ENCODE assay signal across 20 cellular contexts in the genomic region with DNA sequence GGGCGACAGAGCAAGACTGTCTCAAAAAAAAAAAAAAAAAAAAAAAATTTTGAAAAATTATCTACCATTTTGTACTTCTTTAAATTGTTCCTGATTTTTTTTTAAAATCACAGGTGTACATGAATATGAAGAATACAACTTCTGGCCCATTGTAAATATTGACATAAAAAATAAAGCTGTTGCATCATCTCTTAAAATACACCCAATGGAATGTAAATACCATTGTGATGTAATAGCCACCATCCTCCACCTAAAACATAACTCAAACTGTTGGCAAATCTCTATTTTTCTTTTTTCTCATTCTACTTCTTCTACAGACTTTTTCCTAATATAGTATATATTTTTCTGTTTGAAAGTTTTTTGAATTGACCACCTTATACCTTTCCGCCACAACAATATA.
DNase-seq lines count a peak whose midpoint lies in the region; ATAC-seq, FAIRE-seq and TF ChIP-seq lines count a peak whose summit lies in the region.
"Had no signal": no experiment of that assay in that cellular context is flagged by ENCODE, and none has a peak within 500 bp of the region (broad histone marks: within the 10 kb centered on the region; RNA-seq: fewer than 3 reads in every experiment).

No MANE protein-coding gene starts in this region.

- H3K4me1 ChIP-seq in A549, result peaks cover 23% of the 10 kb centered on the region

- POLR2A ChIA-PET in A549 (lab: Yijun Ruan, JAX), result interaction anchor here (0.7 kb wide), 1 partner anchor 155 kb away, joined by 3 read pairs; a partner anchor contains a TSS

- CTCF ChIA-PET in A549 (lab: Yijun Ruan, JAX), result interaction anchor here (0.7 to 10.2 kb wide), 4 partner anchors 50 to 781 kb away, joined by 3 to 243 read pairs (median 4); no protein-coding TSS in a partner anchor

- TF ChIP-seq RAD21 in A549 (conservative IDR thresholded peaks at IDR 0.05 in 1 of 2, IDR thresholded peaks at IDR 0.05 in 1 of 2) (peak in 1 of 2 experiments; percentile 30; a peak in 1 of 5 replicates), Ishikawa (IDR thresholded peaks at IDR 0.05; ENCODE audit: low read depth) (no peak)

- DNase-seq in A549 (ENCODE audit: low read depth in 1 of 2, low spot score in 1 of 2) (peak in 1 of 2 experiments; percentile 47), amniotic epithelial cell (ENCODE audit: low read depth) (peak; percentile 67), iris pigment epithelial cell (ENCODE audit: low read depth) (peak; percentile 38), AG08396 (ENCODE audit: low spot score) (no peak), NCI-H128 (lab: John Stamatoyannopoulos, UW; ENCODE audit: unreplicated experiment) (no peak), COR-L47 (lab: John Stamatoyannopoulos, UW) (no peak), C1 segment of cervical spinal cord (lab: John Stamatoyannopoulos, UW) (no peak)
- DNase-seq: Calu3; CD4-positive, alpha-beta memory T cell; NCI-H1436 treated with DMSO at 0.1 percent for 48 hours; NCI-H2081; NCI-H2171 treated with DMSO at 0.1 percent for 48 hours; NCI-H446 treated with DMSO at 0.1 percent for 48 hours; SIG-M5 had no signal

- no peak for TF ChIP-seq POLR2A in A549 (IDR thresholded peaks at IDR 0.05; ENCODE audit: low read length)

- 76% methylated on average over 2 of the region's 2 CpGs for WGBS in A549 (ENCODE audit: missing lambda C conversion rate)

- peak overlapping the region; percentile 25 for H3K4me2 ChIP-seq in A549

- no peaks in the 10 kb centered on the region for H3K9me3 ChIP-seq in A549

- peak overlapping the region in 1 of 2 experiments; percentile 59; a peak in 3 of 6 replicates for H3K27ac ChIP-seq in A549
- H3K27ac ChIP-seq: 22Rv1 had no signal

- TF ChIP-seq CTCF in A549 (IDR thresholded peaks at IDR 0.05), result no peak

- no peak overlapping the region for H3K4me3 ChIP-seq in A549

- TF ChIP-seq EP300 in A549 (IDR thresholded peaks at IDR 0.05), result peak in 1 of 2 experiments; percentile 54; a peak in 1 of 5 replicates
- no peak for TF ChIP-seq EP300 in Ishikawa (IDR thresholded peaks at IDR 0.05; ENCODE audit: borderline replicate concordance)

- no peak for ATAC-seq in A549
- ATAC-seq: HCT116 had no signal

- FAIRE-seq in A549 (lab: Jason Lieb, UNC), result no peak
- FAIRE-seq: GM12891, GM19239, RCC 7860 had no signal

TF ChIP-seq in A549, 52 proteins besides CTCF, POLR2A, EP300 and RAD21 (continues in another document):
- TF ChIP-seq, protein P1, sequence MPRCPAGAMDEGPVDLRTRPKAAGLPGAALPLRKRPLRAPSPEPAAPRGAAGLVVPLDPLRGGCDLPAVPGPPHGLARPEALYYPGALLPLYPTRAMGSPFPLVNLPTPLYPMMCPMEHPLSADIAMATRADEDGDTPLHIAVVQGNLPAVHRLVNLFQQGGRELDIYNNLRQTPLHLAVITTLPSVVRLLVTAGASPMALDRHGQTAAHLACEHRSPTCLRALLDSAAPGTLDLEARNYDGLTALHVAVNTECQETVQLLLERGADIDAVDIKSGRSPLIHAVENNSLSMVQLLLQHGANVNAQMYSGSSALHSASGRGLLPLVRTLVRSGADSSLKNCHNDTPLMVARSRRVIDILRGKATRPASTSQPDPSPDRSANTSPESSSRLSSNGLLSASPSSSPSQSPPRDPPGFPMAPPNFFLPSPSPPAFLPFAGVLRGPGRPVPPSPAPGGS (IDR thresholded peaks at IDR 0.05), result peak; percentile 76; the same call in 1 of the 3 replicates
- TF ChIP-seq, protein P2, sequence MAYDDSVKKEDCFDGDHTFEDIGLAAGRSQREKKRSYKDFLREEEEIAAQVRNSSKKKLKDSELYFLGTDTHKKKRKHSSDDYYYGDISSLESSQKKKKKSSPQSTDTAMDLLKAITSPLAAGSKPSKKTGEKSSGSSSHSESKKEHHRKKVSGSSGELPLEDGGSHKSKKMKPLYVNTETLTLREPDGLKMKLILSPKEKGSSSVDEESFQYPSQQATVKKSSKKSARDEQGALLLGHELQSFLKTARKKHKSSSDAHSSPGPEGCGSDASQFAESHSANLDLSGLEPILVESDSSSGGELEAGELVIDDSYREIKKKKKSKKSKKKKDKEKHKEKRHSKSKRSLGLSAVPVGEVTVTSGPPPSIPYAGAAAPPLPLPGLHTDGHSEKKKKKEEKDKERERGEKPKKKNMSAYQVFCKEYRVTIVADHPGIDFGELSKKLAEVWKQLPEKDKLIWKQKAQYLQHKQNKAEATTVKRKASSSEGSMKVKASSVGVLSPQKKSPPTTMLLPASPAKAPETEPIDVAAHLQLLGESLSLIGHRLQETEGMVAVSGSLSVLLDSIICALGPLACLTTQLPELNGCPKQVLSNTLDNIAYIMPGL (CRISPR knock-in tag; IDR thresholded peaks at IDR 0.05; ENCODE audit: borderline replicate concordance), result no peak
- TF ChIP-seq, protein P3, sequence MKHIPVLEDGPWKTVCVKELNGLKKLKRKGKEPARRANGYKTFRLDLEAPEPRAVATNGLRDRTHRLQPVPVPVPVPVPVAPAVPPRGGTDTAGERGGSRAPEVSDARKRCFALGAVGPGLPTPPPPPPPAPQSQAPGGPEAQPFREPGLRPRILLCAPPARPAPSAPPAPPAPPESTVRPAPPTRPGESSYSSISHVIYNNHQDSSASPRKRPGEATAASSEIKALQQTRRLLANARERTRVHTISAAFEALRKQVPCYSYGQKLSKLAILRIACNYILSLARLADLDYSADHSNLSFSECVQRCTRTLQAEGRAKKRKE (CRISPR knock-in tag; IDR thresholded peaks at IDR 0.05; ENCODE audit: low read depth), result no peak
- TF ChIP-seq RARB (CRISPR knock-in tag; IDR thresholded peaks at IDR 0.05) (no peak), JUN (IDR thresholded peaks at IDR 0.05) (peak in 1 of 2 experiments; percentile 63; a peak in 1 of 5 replicates), CEBPB (IDR thresholded peaks at IDR 0.05) (peak; percentile 88 to 93), SMC3 (IDR thresholded peaks at IDR 0.05) (0 out of 3 replicates have a peak, but pooled peaks have one; percentile 34), NR3C1 (IDR thresholded peaks at IDR 0.05) (no peak), ZNF302 (CRISPR knock-in tag; IDR thresholded peaks at IDR 0.05) (no peak), BHLHE40 (IDR thresholded peaks at IDR 0.05; ENCODE audit: low read depth, low read length) (no peak), ZFP36 (IDR thresholded peaks at IDR 0.05; ENCODE audit: borderline replicate concordance, partially characterized antibody) (no peak), FOXS1 (CRISPR knock-in tag; IDR thresholded peaks at IDR 0.05) (no peak), TFCP2L1 (CRISPR knock-in tag; IDR thresholded peaks at IDR 0.05) (no peak), GATA3 (IDR thresholded peaks at IDR 0.05; ENCODE audit: borderline replicate concordance) (peak; percentile 65), MYC (IDR thresholded peaks at IDR 0.05; ENCODE audit: borderline replicate concordance, low read length) (no peak)

TF ChIP-seq in Ishikawa, 13 proteins besides CTCF, POLR2A, EP300 and RAD21:
- TF ChIP-seq CEBPB (IDR thresholded peaks at IDR 0.05) (peak; percentile 52), NFIC (IDR thresholded peaks at IDR 0.05) (no peak), TCF12 (IDR thresholded peaks at IDR 0.05; ENCODE audit: low read depth) (no peak)

Comparison
In these comparisons a context has a peak if more than half of its experiments do, and no peak if none do; other contexts are left out.
1. DNase-seq: peak in amniotic epithelial cell (single experiment) and iris pigment epithelial cell (single experiment); none in AG08396 (single experiment), NCI-H128 (single experiment), COR-L47 (single experiment) and C1 segment of cervical spinal cord (0 of 14).